ENCODE assay signal across 15 cellular contexts in genomic region chr2:112187046-112187715, GRCh38. TPM values are rescaled to one million over a fixed set of nuclear protein-coding genes. Genes with fewer than 3 reads are reported as not detected.
DNase-seq lines count a peak whose midpoint lies in the region; ATAC-seq and TF ChIP-seq lines count a peak whose summit lies in the region.
"Had no signal": no experiment of that assay in that cellular context is flagged by ENCODE, and none has a peak within 500 bp of the region (broad histone marks: within the 10 kb centered on the region; RNA-seq: fewer than 3 reads in every experiment).

No MANE protein-coding gene starts in this region.

- H3K4me1 Mint-ChIP-seq in T-helper 2 cell treated with Interferon-gamma antibody and Interleukin-4, amounts not matched to agents 5 μg/mL and 100 μg/mL, for 36 hours (ENCODE audit: low read depth), result peaks cover 59% of the 10 kb centered on the region
- H3K4me1 Mint-ChIP-seq in activated naive CD8-positive, alpha-beta T cell (ENCODE audit: low read depth), result peaks cover 79% of the 10 kb centered on the region
- H3K4me1 Mint-ChIP-seq: GM23338 had no signal

- peak overlapping the region; percentile 65 for H3K4me3 Mint-ChIP-seq in T-helper 2 cell treated with Interferon-gamma antibody and Interleukin-4, amounts not matched to agents 5 μg/mL and 100 μg/mL, for 36 hours
- peak overlapping the region; percentile 71 for H3K4me3 Mint-ChIP-seq in activated naive CD8-positive, alpha-beta T cell
- H3K4me3 Mint-ChIP-seq: GM23338, WTC11 had no signal

- peak overlapping the region; percentile 59 to 72 (median 67) for H3K27ac ChIP-seq in Peyer's patch
- no peak overlapping the region for H3K27ac ChIP-seq in rectal smooth muscle tissue (ENCODE audit: low read depth, low read length)
- no peak overlapping the region for H3K27ac ChIP-seq in osteoblast (ENCODE audit: low read depth, low read length)

- H3K27me3 Mint-ChIP-seq in T-helper 2 cell treated with Interferon-gamma antibody and Interleukin-4, amounts not matched to agents 5 μg/mL and 100 μg/mL, for 36 hours (ENCODE audit: low read depth), result no peaks in the 10 kb centered on the region
- H3K27me3 Mint-ChIP-seq in activated naive CD8-positive, alpha-beta T cell, result no peaks in the 10 kb centered on the region

- no peaks in the 10 kb centered on the region for H3K36me3 ChIP-seq in Peyer's patch
- H3K36me3 ChIP-seq in rectal smooth muscle tissue (ENCODE audit: control insufficient read depth, insufficient read depth, low read length), result no peaks in the 10 kb centered on the region
- H3K36me3 ChIP-seq in osteoblast (ENCODE audit: insufficient read depth, low read length), result no peaks in the 10 kb centered on the region

- H3K27me3 ChIP-seq in Peyer's patch (no peaks in the 10 kb centered on the region), rectal smooth muscle tissue (ENCODE audit: control insufficient read depth, insufficient read depth, low read length) (no peaks in the 10 kb centered on the region), osteoblast (ENCODE audit: insufficient read depth, low read length) (no peaks in the 10 kb centered on the region)

- DNase-seq in T-helper 2 cell treated with Interferon-gamma antibody and Interleukin-4, amounts not matched to agents 5 μg/mL and 100 μg/mL, for 36 hours (ENCODE audit: low spot score), result no peak
- DNase-seq in T-helper 2 cell, result no peak
- no peak for DNase-seq in Peyer's patch
- DNase-seq in NCI-H446 treated with DMSO at 0.1 percent for 48 hours (lab: John Stamatoyannopoulos, UW), result no peak
- no peak for DNase-seq in osteoblast (ENCODE audit: insufficient read length, low spot score, missing footprints)
- DNase-seq: 8988T, COR-L47, kidney, NCI-H1048, NCI-H226 had no signal

- H3K36me3 Mint-ChIP-seq in T-helper 2 cell treated with Interferon-gamma antibody and Interleukin-4, amounts not matched to agents 5 μg/mL and 100 μg/mL, for 36 hours (ENCODE audit: low read depth), result peaks cover 26% of the 10 kb centered on the region
- no peaks in the 10 kb centered on the region for H3K36me3 Mint-ChIP-seq in activated naive CD8-positive, alpha-beta T cell
- H3K36me3 Mint-ChIP-seq: WTC11 had no signal

- no peak for ATAC-seq in GM19455 (IDR thresholded peaks at IDR 0.05; ENCODE audit: unreplicated experiment)
- ATAC-seq: GM23338, WTC11 had no signal

- no peak for TF ChIP-seq POLR2A in Peyer's patch (IDR thresholded peaks at IDR 0.05)

- no peaks in the 10 kb centered on the region for H3K9me3 ChIP-seq in Peyer's patch
- no peaks in the 10 kb centered on the region for H3K9me3 ChIP-seq in osteoblast (ENCODE audit: low read depth, low read length)

- H3K9ac ChIP-seq in rectal smooth muscle tissue (ENCODE audit: low read length), result peak overlapping the region; percentile 10

- H3K27ac Mint-ChIP-seq in T-helper 2 cell treated with Interferon-gamma antibody and Interleukin-4, amounts not matched to agents 5 μg/mL and 100 μg/mL, for 36 hours, result peak overlapping the region; percentile 98
- H3K27ac Mint-ChIP-seq in activated naive CD8-positive, alpha-beta T cell, result peak overlapping the region; percentile 100
- H3K27ac Mint-ChIP-seq: GM23338, WTC11 had no signal

- no peaks in the 10 kb centered on the region for H3K79me2 ChIP-seq in osteoblast (ENCODE audit: insufficient read depth, low read length)

- no peaks in the 10 kb centered on the region for H3K9me3 Mint-ChIP-seq in T-helper 2 cell treated with Interferon-gamma antibody and Interleukin-4, amounts not matched to agents 5 μg/mL and 100 μg/mL, for 36 hours
- no peaks in the 10 kb centered on the region for H3K9me3 Mint-ChIP-seq in activated naive CD8-positive, alpha-beta T cell (ENCODE audit: low read depth)
- H3K9me3 Mint-ChIP-seq: GM23338 had no signal

- no peak overlapping the region for H3K4me2 ChIP-seq in osteoblast (ENCODE audit: insufficient read depth, low read length)
- H3K4me2 ChIP-seq: GM23338 had no signal

- H4K20me1 ChIP-seq in osteoblast (ENCODE audit: insufficient read depth, low read length), result no peaks in the 10 kb centered on the region

- no peak overlapping the region for H3K4me3 ChIP-seq in Peyer's patch
- H3K4me3 ChIP-seq in rectal smooth muscle tissue (ENCODE audit: low read length), result no peak overlapping the region
- no peak overlapping the region for H3K4me3 ChIP-seq in osteoblast (ENCODE audit: insufficient read depth, low read length)
- H3K4me3 ChIP-seq: GM23338 had no signal

- TF ChIP-seq CTCF in Peyer's patch (IDR thresholded peaks at IDR 0.05) (no peak), osteoblast (IDR thresholded peaks at IDR 0.05; ENCODE audit: extremely low read depth, low read depth, low read length) (no peak)

- peaks cover 0 to 13% (median 3%) of the 10 kb centered on the region in 4 donors for H3K4me1 ChIP-seq in Peyer's patch
- no peaks in the 10 kb centered on the region for H3K4me1 ChIP-seq in rectal smooth muscle tissue (ENCODE audit: control insufficient read depth, insufficient read depth, low read length)
- H3K4me1 ChIP-seq in osteoblast (ENCODE audit: insufficient read depth, low read length), result no peaks in the 10 kb centered on the region

- H2AFZ ChIP-seq in osteoblast (ENCODE audit: low read length), result no peak overlapping the region
- H2AFZ ChIP-seq: GM23338 had no signal

RNA-seq across cellular contexts. Expression of gene FBLN7, which starts 49.0 kb away (rescaled TPM):
- total RNA-seq in Peyer's patch, result 1 to 10 TPM in 3 of 4 donors, not detected in 1; 1.5 to 7.4 (median 1.9) TPM
- 5.3 and 5.8 TPM in 2 replicates for total RNA-seq in osteoblast
- total RNA-seq: GM23338 had no signal

Comparison
In these comparisons a context has a peak if more than half of its experiments do, and no peak if none do; other contexts are left out.
1. H3K27ac ChIP-seq: peak in Peyer's patch (4 of 4); none in rectal smooth muscle tissue (single experiment) and osteoblast (single experiment).